ENCODE assay signal across 9 cellular contexts in genomic region chr14:64763801-64764511, GRCh38. TPM values are rescaled to one million over a fixed set of nuclear protein-coding genes. Genes with fewer than 3 reads are reported as not detected.
DNase-seq lines count a peak whose midpoint lies in the region; ATAC-seq and TF ChIP-seq lines count a peak whose summit lies in the region.
"Had no signal": no experiment of that assay in that cellular context is flagged by ENCODE, and none has a peak within 500 bp of the region (broad histone marks: within the 10 kb centered on the region; RNA-seq: fewer than 3 reads in every experiment).

No MANE protein-coding gene starts in this region.

- ATAC-seq in foreskin keratinocyte (no peak), HG03439 (IDR thresholded peaks at IDR 0.05; ENCODE audit: unreplicated experiment) (no peak), GM18870 (IDR thresholded peaks at IDR 0.05; ENCODE audit: unreplicated experiment) (no peak)
- ATAC-seq in stimulated activated effector memory CD8-positive, alpha-beta T cell treated with anti-CD3 and anti-CD28 coated beads, Interleukin-12 subunit alpha, Interleukin-12 subunit beta, amount 100 ng/mL, for 72 hours: no peak

- H3K4me3 ChIP-seq in OCI-LY1 (ENCODE audit: low read depth, low read length, poor library complexity, severe bottlenecking): no peak overlapping the region

- H3K27ac Mint-ChIP-seq in stimulated activated effector memory CD8-positive, alpha-beta T cell treated with anti-CD3 and anti-CD28 coated beads, Interleukin-12 subunit alpha, Interleukin-12 subunit beta, amount 100 ng/mL, for 72 hours: peak overlapping the region; percentile 72
- H3K27ac Mint-ChIP-seq: dendritic cell treated with granulocyte-macrophage colony-stimulating factor and Interleukin-4, amounts not matched to agents 40 ng/mL and 50 ng/mL, for 4 days had no signal

- no peaks in the 10 kb centered on the region for H3K4me1 ChIP-seq in OCI-LY1 (ENCODE audit: insufficient read depth, low read length, severe bottlenecking)
- H3K4me1 ChIP-seq in foreskin keratinocyte: peaks cover 29% of the 10 kb centered on the region

- peak overlapping the region; percentile 51 for H3K4me3 Mint-ChIP-seq in stimulated activated effector memory CD8-positive, alpha-beta T cell treated with anti-CD3 and anti-CD28 coated beads, Interleukin-12 subunit alpha, Interleukin-12 subunit beta, amount 100 ng/mL, for 72 hours

- TF ChIP-seq CTCF in OCI-LY1 (IDR thresholded peaks at IDR 0.05; ENCODE audit: low read length) (0 out of 2 replicates have a peak, but pooled peaks have one; percentile 16), foreskin keratinocyte (conservative IDR thresholded peaks at IDR 0.05) (peak; percentile 35)

- H3K36me3 ChIP-seq in OCI-LY1 (ENCODE audit: insufficient read depth, low read length): no peaks in the 10 kb centered on the region

- H3K79me2 ChIP-seq in OCI-LY1 (ENCODE audit: insufficient read depth, low read length): no peaks in the 10 kb centered on the region

- H2AFZ ChIP-seq in OCI-LY1 (ENCODE audit: low read length): no peak overlapping the region

- H3K9ac ChIP-seq in OCI-LY1 (ENCODE audit: low read length): no peak overlapping the region

- H3F3A ChIP-seq in OCI-LY1 (ENCODE audit: insufficient read depth, low read length): no peaks in the 10 kb centered on the region

- H3K27me3 ChIP-seq in OCI-LY1 (ENCODE audit: insufficient read depth, low read length) (no peaks in the 10 kb centered on the region), foreskin keratinocyte (no peaks in the 10 kb centered on the region)

- H3K9me3 Mint-ChIP-seq in stimulated activated effector memory CD8-positive, alpha-beta T cell treated with anti-CD3 and anti-CD28 coated beads, Interleukin-12 subunit alpha, Interleukin-12 subunit beta, amount 100 ng/mL, for 72 hours: no peaks in the 10 kb centered on the region
- H3K9me3 Mint-ChIP-seq: dendritic cell treated with granulocyte-macrophage colony-stimulating factor and Interleukin-4, amounts not matched to agents 40 ng/mL and 50 ng/mL, for 4 days had no signal

- no peaks in the 10 kb centered on the region for H3K36me3 Mint-ChIP-seq in stimulated activated effector memory CD8-positive, alpha-beta T cell treated with anti-CD3 and anti-CD28 coated beads, Interleukin-12 subunit alpha, Interleukin-12 subunit beta, amount 100 ng/mL, for 72 hours

- no peaks in the 10 kb centered on the region for H4K20me1 ChIP-seq in OCI-LY1 (ENCODE audit: insufficient read depth, low read length)

- no peaks in the 10 kb centered on the region for H3K9me3 ChIP-seq in OCI-LY1 (ENCODE audit: low read length)

- no peaks in the 10 kb centered on the region for H3K9me2 ChIP-seq in OCI-LY1 (ENCODE audit: low read depth, low read length)

- H3K27ac ChIP-seq in OCI-LY1 (ENCODE audit: low read depth, low read length, poor library complexity, severe bottlenecking) (no peak overlapping the region), foreskin keratinocyte (peak overlapping the region; percentile 84)

- peaks cover 70% of the 10 kb centered on the region for H3K4me1 Mint-ChIP-seq in stimulated activated effector memory CD8-positive, alpha-beta T cell treated with anti-CD3 and anti-CD28 coated beads, Interleukin-12 subunit alpha, Interleukin-12 subunit beta, amount 100 ng/mL, for 72 hours

- peak; percentile 11 for DNase-seq in NCI-H2107 treated with DMSO at 0.1 percent for 48 hours (lab: John Stamatoyannopoulos, UW; ENCODE audit: unreplicated experiment)
- DNase-seq in NCI-H2107 (lab: John Stamatoyannopoulos, UW): no peak
- no peak for DNase-seq in foreskin keratinocyte
- no peak for DNase-seq in stimulated activated effector memory CD8-positive, alpha-beta T cell treated with anti-CD3 and anti-CD28 coated beads, Interleukin-12 subunit alpha, Interleukin-12 subunit beta, amount 100 ng/mL, for 72 hours (ENCODE audit: low spot score in 2 of 2)
- no peak for DNase-seq in inferior parietal cortex (ENCODE audit: extremely low spot score)

- peak overlapping the region; percentile 63; the same call in 1 of the 2 replicates for H3K4me2 ChIP-seq in OCI-LY1 (ENCODE audit: low read length)

RNA-seq across cellular contexts. Expression of gene PLEKHG3, which starts 59.7 kb away (rescaled TPM):
- total RNA-seq in foreskin keratinocyte: 84.7 and 99.7 TPM in 2 replicates
- 41.3 and 47.0 TPM in 2 replicates for polyA plus RNA-seq in foreskin keratinocyte
